Comparison of ENCODE assay signal across 32 cellular contexts in the genomic region with DNA sequence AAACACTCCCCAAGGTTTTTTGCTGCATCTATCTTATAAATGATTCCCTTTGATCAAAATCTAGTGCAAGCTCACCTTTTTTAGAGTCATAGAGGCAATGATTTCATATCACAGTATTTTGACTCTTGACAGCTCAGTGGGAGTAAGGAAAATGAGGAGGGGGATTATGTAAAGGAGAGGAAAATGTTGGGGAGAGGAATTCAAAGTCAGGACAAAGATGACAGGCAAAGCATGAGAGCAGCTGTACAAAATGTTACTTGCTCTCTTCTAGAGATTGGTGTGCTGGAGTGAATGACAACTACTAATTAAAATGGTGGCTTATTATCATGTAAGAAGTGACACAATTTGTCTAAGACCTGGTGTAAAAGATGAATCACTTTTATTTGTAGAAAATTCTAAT.
"Had no signal": no experiment of that assay in that cellular context is flagged by ENCODE, and none has a peak within 500 bp of the region (broad histone marks: within the 10 kb centered on the region; RNA-seq: fewer than 3 reads in every experiment).

No MANE protein-coding gene starts in this region.

- DNase-seq: activated effector memory CD4-positive, alpha-beta T cell treated with anti-CD3 and anti-CD28 coated beads, Interleukin-2, amount 50 U/mL, for 16 hours; activated effector memory CD4-positive, alpha-beta T cell treated with Interleukin-2 at 50 U/mL for 16 hours; activated gamma-delta T cell; activated gamma-delta T cell treated with Interleukin-2 at 50 U/mL for 16 hours; activated naive CD4-positive, alpha-beta T cell; activated naive CD4-positive, alpha-beta T cell treated with anti-CD3 and anti-CD28 coated beads for 36 hours; activated naive CD4-positive, alpha-beta T cell treated with anti-CD3 and anti-CD28 coated beads, Interleukin-2, amount 10 ng/mL, durations not matched to agents 7 days and 5 days; activated naive CD4-positive, alpha-beta T cell treated with anti-CD3 and anti-CD28 coated beads, Interleukin-2, amount 50 U/mL, for 16 hours; activated naive CD4-positive, alpha-beta T cell treated with Interleukin-2 at 50 U/mL for 16 hours; activated naive CD8-positive, alpha-beta T cell treated with anti-CD3 and anti-CD28 coated beads for 36 hours; activated naive CD8-positive, alpha-beta T cell treated with anti-CD3 and anti-CD28 coated beads, Interleukin-2, amount 10 ng/mL, durations not matched to agents 7 days and 5 days; activated naive CD8-positive, alpha-beta T cell treated with anti-CD3 and anti-CD28 coated beads, Interleukin-2, amount 50 U/mL, for 24 hours; activated T-cell treated with anti-CD3 and anti-CD28 coated beads for 4 hours; activated T-cell treated with anti-CD3 and anti-CD28 coated beads, Interleukin-2, amount 50 U/mL, for 1 hour; activated T-cell treated with anti-CD3 and anti-CD28 coated beads, Interleukin-2, amount 50 U/mL, for 24 hours; activated T-cell treated with anti-CD3 and anti-CD28 coated beads, Interleukin-2, amount 50 U/mL, for 4 hours; activated T-cell treated with anti-CD3 and anti-CD28 coated beads, Interleukin-2, amount 50 U/mL, for 48 hours; activated T-cell treated with anti-CD3 and anti-CD28 coated beads, Interleukin-2, amount 50 U/mL, for 72 hours; adrenal gland; amniotic stem cell; amygdala; anterior cingulate cortex; aorta; body of pancreas; brain microvascular endothelial cell; central memory CD4-positive, alpha-beta T cell; cerebellar nuclear complex had no signal

- ATAC-seq: activated naive CD4-positive, alpha-beta T cell treated with anti-CD3 and anti-CD28 coated beads, Interleukin-2, amount 50 U/mL, for 72 hours; activated naive CD8-positive, alpha-beta T cell treated with anti-CD3 and anti-CD28 coated beads, Interleukin-2, amount 50 U/mL, for 24 hours; activated T-cell treated with anti-CD3 and anti-CD28 coated beads, Interleukin-2, amount 50 U/mL, for 4 hours; activated T-cell treated with anti-CD3 and anti-CD28 coated beads, Interleukin-2, amount 50 U/mL, for 72 hours; activated T-helper 17 cell treated with anti-CD3 and anti-CD28 coated beads, Interleukin-2, amount 50 U/mL, for 72 hours; body of pancreas had no signal

- H3K27ac ChIP-seq: adrenal gland, ascending aorta, body of pancreas, brain microvascular endothelial cell, breast epithelium, cardiac muscle cell had no signal
